In genomic region chr9:99096409-99096808, GRCh38 we compare ENCODE assay signal across 21 cellular contexts. TPM values are rescaled to one million over a fixed set of nuclear protein-coding genes. Genes with fewer than 3 reads are reported as not detected.
A peak's percentile ranks its signal among the peaks of the same experiment; 100 is the strongest.
DNase-seq lines count a peak whose midpoint lies in the region; ATAC-seq and TF ChIP-seq lines count a peak whose summit lies in the region.
"Had no signal": no experiment of that assay in that cellular context is flagged by ENCODE, and none has a peak within 500 bp of the region (broad histone marks: within the 10 kb centered on the region; RNA-seq: fewer than 3 reads in every experiment).

No MANE protein-coding gene starts in this region.

- no peak for ATAC-seq in natural killer cell treated with Interleukin-12 subunit alpha and Interleukin-12 subunit beta and Interleukin-15 and Interleukin-18, amount 100 ng/mL, for 72 hours
- ATAC-seq in natural killer cell (no peak), HG02571 (IDR thresholded peaks at IDR 0.05; ENCODE audit: unreplicated experiment) (no peak)

- DNase-seq in natural killer cell treated with Interleukin-12 subunit alpha and Interleukin-12 subunit beta and Interleukin-15 and Interleukin-18, amount 100 ng/mL, for 72 hours (ENCODE audit: low spot score): no peak
- DNase-seq in natural killer cell (no peak), ecto neural progenitor cell (ENCODE audit: low spot score) (peak; percentile 55), nephron progenitor cell (no peak), AG08395 (ENCODE audit: low spot score) (no peak)
- no peak for DNase-seq in CD4-positive, alpha-beta memory T cell
- DNase-seq: CD4-positive, CD25-positive, alpha-beta regulatory T cell; H9; IMR-90; NCI-H1092; NCI-H1417 treated with DMSO at 0.1 percent for 48 hours; NCI-H1694 treated with DMSO at 0.1 percent for 48 hours; NCI-H2081; NCI-H2227 treated with DMSO at 0.1 percent for 48 hours; NCI-H526 treated with DMSO at 0.1 percent for 48 hours; Right ventricle myocardium superior; RPMI8226 had no signal

- intact Hi-C loops in natural killer cell (cut with micrococcal nuclease): loop anchor here (2.0 kb wide), 1 partner anchor 20 kb away; no protein-coding TSS in a partner anchor
- intact Hi-C loops in CD4-positive, alpha-beta memory T cell (cut with micrococcal nuclease): no loop called here

- H3K4me3 Mint-ChIP-seq in natural killer cell treated with Interleukin-12 subunit alpha and Interleukin-12 subunit beta and Interleukin-15 and Interleukin-18, amount 100 ng/mL, for 72 hours: no peak overlapping the region
- H3K4me3 Mint-ChIP-seq in natural killer cell: no peak overlapping the region
- no peak overlapping the region for H3K4me3 Mint-ChIP-seq in nephron progenitor cell
- no peak overlapping the region for H3K4me3 Mint-ChIP-seq in CD4-positive, alpha-beta memory T cell
- H3K4me3 Mint-ChIP-seq: CD4-positive, CD25-positive, alpha-beta regulatory T cell; H9 had no signal

- H3K27ac ChIP-seq in CD4-positive, alpha-beta memory T cell (ENCODE audit: low read depth, low read length): no peak overlapping the region
- H3K27ac ChIP-seq: BLaER1, KMS-11, SJSA1 had no signal

- H3K36me3 Mint-ChIP-seq in natural killer cell treated with Interleukin-12 subunit alpha and Interleukin-12 subunit beta and Interleukin-15 and Interleukin-18, amount 100 ng/mL, for 72 hours: peaks cover 11% of the 10 kb centered on the region
- H3K36me3 Mint-ChIP-seq in natural killer cell (no peaks in the 10 kb centered on the region), nephron progenitor cell (ENCODE audit: low read depth) (peaks cover 12% of the 10 kb centered on the region)
- no peaks in the 10 kb centered on the region for H3K36me3 Mint-ChIP-seq in CD4-positive, alpha-beta memory T cell
- H3K36me3 Mint-ChIP-seq: CD4-positive, CD25-positive, alpha-beta regulatory T cell had no signal

- H3K27me3 ChIP-seq in CD4-positive, alpha-beta memory T cell (ENCODE audit: insufficient read depth, low read length): no peaks in the 10 kb centered on the region
- H3K27me3 ChIP-seq: BLaER1, SJSA1 had no signal

- no peaks in the 10 kb centered on the region for H3K27me3 Mint-ChIP-seq in natural killer cell treated with Interleukin-12 subunit alpha and Interleukin-12 subunit beta and Interleukin-15 and Interleukin-18, amount 100 ng/mL, for 72 hours
- no peaks in the 10 kb centered on the region for H3K27me3 Mint-ChIP-seq in natural killer cell (ENCODE audit: low read depth in 2 of 2)
- no peaks in the 10 kb centered on the region for H3K27me3 Mint-ChIP-seq in nephron progenitor cell (ENCODE audit: low read depth, poor library complexity)
- no peaks in the 10 kb centered on the region for H3K27me3 Mint-ChIP-seq in CD4-positive, alpha-beta memory T cell

- CTCF ChIA-PET in CD4-positive, alpha-beta memory T cell (lab: Charles Lee; ENCODE audit: partially characterized antibody): no interaction called here

- no peak for TF ChIP-seq CTCF in natural killer cell (IDR thresholded peaks at IDR 0.05)
- no peak for TF ChIP-seq CTCF in nephron progenitor cell (IDR thresholded peaks at IDR 0.05)

- H3K27ac Mint-ChIP-seq in natural killer cell treated with Interleukin-12 subunit alpha and Interleukin-12 subunit beta and Interleukin-15 and Interleukin-18, amount 100 ng/mL, for 72 hours: peak overlapping the region; percentile 1 to 56
- H3K27ac Mint-ChIP-seq in natural killer cell: no peak overlapping the region
- peak overlapping the region; percentile 8 for H3K27ac Mint-ChIP-seq in nephron progenitor cell
- peak overlapping the region in 1 of 7 donors; percentile 68 for H3K27ac Mint-ChIP-seq in CD4-positive, alpha-beta memory T cell

- no peaks in the 10 kb centered on the region for H3K9me3 ChIP-seq in CD4-positive, alpha-beta memory T cell (ENCODE audit: control insufficient read depth in 1 of 2, low read length in 2 of 2)
- H3K9me3 ChIP-seq: SJSA1 had no signal

- no peak overlapping the region for H3K4me3 ChIP-seq in CD4-positive, alpha-beta memory T cell (ENCODE audit: low read length in 2 of 2)
- H3K4me3 ChIP-seq: BLaER1, SJSA1 had no signal

- H3K4me1 ChIP-seq in CD4-positive, alpha-beta memory T cell (ENCODE audit: insufficient read depth, low read length): peaks cover 31% of the 10 kb centered on the region
- H3K4me1 ChIP-seq: BLaER1, SJSA1 had no signal

- H3K4me1 Mint-ChIP-seq in natural killer cell treated with Interleukin-12 subunit alpha and Interleukin-12 subunit beta and Interleukin-15 and Interleukin-18, amount 100 ng/mL, for 72 hours (ENCODE audit: low read depth in 2 of 2): peaks cover 70 to 71% of the 10 kb centered on the region in 2 donors
- H3K4me1 Mint-ChIP-seq in natural killer cell: peaks cover 82 to 84% of the 10 kb centered on the region in 2 donors
- peaks cover 15% of the 10 kb centered on the region for H3K4me1 Mint-ChIP-seq in nephron progenitor cell
- peaks cover 28 to 66% (median 47%) of the 10 kb centered on the region in 4 donors for H3K4me1 Mint-ChIP-seq in CD4-positive, alpha-beta memory T cell

- POLR2A ChIA-PET in CD4-positive, alpha-beta memory T cell (lab: Charles Lee; ENCODE audit: partially characterized antibody): interaction anchor here (1.4 kb wide), 1 partner anchor 39 kb away, joined by 3 read pairs; no protein-coding TSS in a partner anchor

- H3K36me3 ChIP-seq in CD4-positive, alpha-beta memory T cell (ENCODE audit: insufficient read depth, low read length): no peaks in the 10 kb centered on the region
- H3K36me3 ChIP-seq: BLaER1, SJSA1 had no signal

- H3K9me3 Mint-ChIP-seq in natural killer cell treated with Interleukin-12 subunit alpha and Interleukin-12 subunit beta and Interleukin-15 and Interleukin-18, amount 100 ng/mL, for 72 hours: peaks cover 11% of the 10 kb centered on the region
- H3K9me3 Mint-ChIP-seq in natural killer cell (no peaks in the 10 kb centered on the region), nephron progenitor cell (peaks cover 22% of the 10 kb centered on the region)
- peaks cover 0 to 9% (median 1%) of the 10 kb centered on the region in 8 donors for H3K9me3 Mint-ChIP-seq in CD4-positive, alpha-beta memory T cell

RNA-seq across cellular contexts. Expression of gene TGFBR1, which starts 8.5 kb away (rescaled TPM):
- 100 to 1,000 TPM in 1 of 2 donors, 10 to 100 TPM in 1; 62.7 to 105 TPM for total RNA-seq in natural killer cell treated with Interleukin-12 subunit alpha and Interleukin-12 subunit beta and Interleukin-15 and Interleukin-18, amount 100 ng/mL, for 72 hours
- 100 to 1,000 TPM in 2 of 3 donors, 10 to 100 TPM in 1; 78.0 to 120 (median 113) TPM for total RNA-seq in natural killer cell
- total RNA-seq in CD4-positive, alpha-beta memory T cell: 10 to 100 TPM; 26.4 to 27.4 TPM
- polyA plus RNA-seq in CD4-positive, alpha-beta memory T cell: 10 to 100 TPM; 19.1 to 21.4 TPM

Comparison
In these comparisons a context has a peak if more than half of its experiments do, and no peak if none do; other contexts are left out.
1. H3K27ac Mint-ChIP-seq: peak in natural killer cell treated with Interleukin-12 subunit alpha and Interleukin-12 subunit beta and Interleukin-15 and Interleukin-18, amount 100 ng/mL, for 72 hours (2 of 2) and nephron progenitor cell (single experiment); none in natural killer cell (0 of 2).